14 cellular contexts compared by ENCODE assay signal in the genomic region with DNA sequence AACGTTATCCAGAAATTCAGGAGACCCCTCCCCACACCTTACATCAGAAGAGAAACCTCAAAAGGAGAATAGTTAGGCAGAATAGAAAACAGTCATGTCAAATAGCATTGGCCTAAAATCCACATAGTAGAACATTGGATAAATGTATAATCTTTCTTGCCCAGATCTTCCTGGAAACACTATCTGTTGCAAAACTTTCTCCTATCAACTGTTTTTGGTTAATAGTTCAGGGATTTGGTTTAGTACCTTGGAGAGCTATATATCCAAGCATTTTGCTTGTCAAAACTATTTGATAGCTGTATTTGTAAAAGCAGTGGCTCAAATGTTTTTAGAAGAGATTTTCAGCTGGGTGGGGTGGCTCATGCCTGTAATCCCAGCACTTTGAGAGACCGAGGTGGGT.
DNase-seq lines count a peak whose midpoint lies in the region; ATAC-seq and TF ChIP-seq lines count a peak whose summit lies in the region.
"Had no signal": no experiment of that assay in that cellular context is flagged by ENCODE, and none has a peak within 500 bp of the region (broad histone marks: within the 10 kb centered on the region; RNA-seq: fewer than 3 reads in every experiment).

No MANE protein-coding gene starts in this region.

- no peak overlapping the region for H3K27ac ChIP-seq in upper lobe of right lung

- H3K9me3 ChIP-seq in adipocyte (ENCODE audit: control insufficient read depth, low read length) (no peaks in the 10 kb centered on the region), upper lobe of right lung (no peaks in the 10 kb centered on the region)

- H3K9ac ChIP-seq in adipocyte (ENCODE audit: low read length), result no peak overlapping the region

- H3K36me3 Mint-ChIP-seq in osteocyte (ENCODE audit: unreplicated experiment), result no peaks in the 10 kb centered on the region

- H3K9me3 Mint-ChIP-seq in osteocyte (ENCODE audit: unreplicated experiment), result no peaks in the 10 kb centered on the region
- H3K9me3 Mint-ChIP-seq: CD4-positive, alpha-beta T cell; GM23338 had no signal

- H3K4me1 Mint-ChIP-seq in osteocyte (ENCODE audit: unreplicated experiment), result peaks cover 23% of the 10 kb centered on the region

- no peaks in the 10 kb centered on the region for H3K27me3 Mint-ChIP-seq in osteocyte (ENCODE audit: unreplicated experiment)
- H3K27me3 Mint-ChIP-seq: B cell; CD4-positive, alpha-beta T cell had no signal

- TF ChIP-seq CTCF in fibroblast of villous mesenchyme (IDR thresholded peaks at IDR 0.05; ENCODE audit: insufficient read depth, low read depth, low read length) (no peak), osteocyte (IDR thresholded peaks at IDR 0.05) (no peak), upper lobe of right lung (IDR thresholded peaks at IDR 0.05) (no peak)

- H3K4me3 ChIP-seq in adipocyte (ENCODE audit: low read length) (no peak overlapping the region), fibroblast of villous mesenchyme (ENCODE audit: low read depth, low read length) (no peak overlapping the region), upper lobe of right lung (no peak overlapping the region)
- H3K4me3 ChIP-seq: GM23338 had no signal

- DNase-seq in OCI-M1 (lab: John Stamatoyannopoulos, UW) (peak; percentile 28), adipocyte (ENCODE audit: low read depth) (peak; percentile 37), fibroblast of villous mesenchyme (ENCODE audit: low read depth) (peak; percentile 17), sciatic nerve (ENCODE audit: low spot score) (no peak), activated gamma-delta T cell (lab: John Stamatoyannopoulos, UW) (no peak), osteocyte (ENCODE audit: extremely low spot score, unreplicated experiment) (no peak), upper lobe of right lung (no peak)
- DNase-seq: C1 segment of cervical spinal cord; Calu3; CD4-positive, alpha-beta T cell; DMS 273 treated with DMSO at 0.1 percent for 48 hours; H7 had no signal

- no peak overlapping the region for H3K4me3 Mint-ChIP-seq in osteocyte (ENCODE audit: unreplicated experiment)
- H3K4me3 Mint-ChIP-seq: B cell; CD4-positive, alpha-beta T cell; GM23338 had no signal

- H3K4me1 ChIP-seq in adipocyte (ENCODE audit: control insufficient read depth, insufficient read depth, low read length) (peaks cover 35% of the 10 kb centered on the region), upper lobe of right lung (no peaks in the 10 kb centered on the region)

- H3K27me3 ChIP-seq in adipocyte (replicated peaks; ENCODE audit: control insufficient read depth, insufficient read depth, low read length) (no peaks in the 10 kb centered on the region), upper lobe of right lung (no peaks in the 10 kb centered on the region)

- intact Hi-C loops in sciatic nerve (cut with DNase I) (no loop called here), upper lobe of right lung (cut with DNase I) (no loop called here)

- no peaks in the 10 kb centered on the region for H3K36me3 ChIP-seq in adipocyte (ENCODE audit: control insufficient read depth, insufficient read depth, low read length, severe bottlenecking)
- H3K36me3 ChIP-seq in upper lobe of right lung, result no peaks in the 10 kb centered on the region

- peak; percentile 86 for ATAC-seq in sciatic nerve
- no peak for ATAC-seq in upper lobe of right lung
- ATAC-seq: GM23338 had no signal

- H3K27ac Mint-ChIP-seq in osteocyte (ENCODE audit: unreplicated experiment), result no peak overlapping the region
- H3K27ac Mint-ChIP-seq: B cell; CD4-positive, alpha-beta T cell; GM23338 had no signal

Comparison
In these comparisons a context has a peak if more than half of its experiments do, and no peak if none do; other contexts are left out.
1. DNase-seq: peak in OCI-M1 (single experiment), adipocyte (single experiment) and fibroblast of villous mesenchyme (single experiment); none in sciatic nerve (single experiment), activated gamma-delta T cell (single experiment), osteocyte (single experiment) and upper lobe of right lung (single experiment).